Comparison of ENCODE assay signal across 8 cellular contexts in genomic region chr17:58470356-58470755, GRCh38. TPM values are rescaled to one million over a fixed set of nuclear protein-coding genes. Genes with fewer than 3 reads are reported as not detected.
"Had no signal": no experiment of that assay in that cellular context is flagged by ENCODE, and none has a peak within 500 bp of the region (broad histone marks: within the 10 kb centered on the region; RNA-seq: fewer than 3 reads in every experiment).

No MANE protein-coding gene starts in this region.

- H3K9me3 ChIP-seq: HAP-1 had no signal

- H3K27ac ChIP-seq: GM23248, HL-60 had no signal

- DNase-seq: GM23248, GOT3, H7, KG1 had no signal

- H3K36me3 ChIP-seq: HAP-1 had no signal

- H3K4me3 ChIP-seq: GM23248, HAP-1 had no signal

- H3K4me1 ChIP-seq: HAP-1 had no signal

- H2AFZ ChIP-seq: GM23248 had no signal

- H3K9ac ChIP-seq: GM23248 had no signal

RNA-seq across cellular contexts. Expression of gene HSF5, which starts 17.9 kb away (rescaled TPM):
- total RNA-seq: GM23248, H4, H7, HT1080 had no signal
- polyA plus RNA-seq: GM23248 had no signal
